1 cellular context compared by ENCODE assay signal in genomic region chr3:160434071-160434470, GRCh38.
TF ChIP-seq lines count a peak whose summit lies in the region.

No MANE protein-coding gene starts in this region.

TF ChIP-seq in GM23338, 12 proteins besides CTCF, POLR2A, EP300 and RAD21 (continued from another document):
- TF ChIP-seq ZNF462 (CRISPR knock-in tag; IDR thresholded peaks at IDR 0.05) (no peak), REST (IDR thresholded peaks at IDR 0.05; ENCODE audit: unreplicated experiment) (no peak), ZNF114 (CRISPR knock-in tag; IDR thresholded peaks at IDR 0.05) (no peak), POLR2AphosphoS5 (IDR thresholded peaks at IDR 0.05; ENCODE audit: low read depth) (no peak), EZH2 (IDR thresholded peaks at IDR 0.05; ENCODE audit: low read depth, unreplicated experiment) (no peak), STAT1 (IDR thresholded peaks at IDR 0.05; ENCODE audit: unreplicated experiment) (no peak)
